17 cellular contexts compared by ENCODE assay signal in the genomic region with DNA sequence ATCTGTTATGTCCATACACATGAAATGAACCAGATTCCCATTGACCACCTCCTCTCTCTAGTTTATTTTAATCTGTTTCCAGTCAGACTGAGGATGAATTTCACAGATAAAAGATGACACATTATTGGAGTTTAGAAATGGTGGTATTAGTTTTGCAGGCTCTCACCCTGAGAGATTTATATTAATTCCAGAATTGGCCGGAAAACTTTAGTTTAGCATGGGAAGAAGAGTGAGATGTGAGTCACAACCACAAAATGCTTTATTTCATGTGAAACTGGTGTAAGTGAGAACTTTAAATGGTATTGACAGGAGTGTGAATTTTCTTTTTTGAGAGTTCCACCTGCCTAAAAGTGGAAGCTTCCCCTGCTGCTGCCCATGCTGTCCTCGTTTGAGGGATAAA.
"Had no signal": no experiment of that assay in that cellular context is flagged by ENCODE, and none has a peak within 500 bp of the region (broad histone marks: within the 10 kb centered on the region; RNA-seq: fewer than 3 reads in every experiment).

No MANE protein-coding gene starts in this region.

- H3K4me3 ChIP-seq: body of pancreas, esophagus squamous epithelium, pancreas, thyroid gland had no signal

- H3K27ac Mint-ChIP-seq: activated naive CD4-positive, alpha-beta T cell treated with anti-CD3 and anti-CD28 coated beads for 36 hours; activated T-helper 17 cell treated with anti-CD3 and anti-CD28 coated beads, Interleukin-2, amount 50 U/mL, for 72 hours; T-cell had no signal

- H3K36me3 Mint-ChIP-seq: T-cell had no signal

- H3K27me3 Mint-ChIP-seq: activated T-helper 17 cell treated with anti-CD3 and anti-CD28 coated beads, Interleukin-2, amount 50 U/mL, for 72 hours; T-cell had no signal

- DNase-seq: activated CD4-positive, alpha-beta T cell treated with anti-CD3 and anti-CD28 coated beads, Interleukin-2, amount 50 U/mL, for 4 hours; activated CD4-positive, CD25-positive, alpha-beta regulatory T cell treated with anti-CD3 and anti-CD28 coated beads, Interleukin-2, amount 50 U/mL, for 72 hours; activated naive CD4-positive, alpha-beta T cell treated with anti-CD3 and anti-CD28 coated beads for 36 hours; activated T-cell treated with anti-CD3 and anti-CD28 coated beads for 4 hours; body of pancreas; central memory CD4-positive, alpha-beta T cell; cortex of kidney; effector CD8-positive, alpha-beta T cell; esophagus squamous epithelium; foreskin keratinocyte; kidney glomerular epithelial cell; pancreas; stimulated activated CD4-positive, alpha-beta T cell treated with anti-CD3 and anti-CD28 coated beads, Interleukin-1b, Interleukin-23, amount 100 ng/mL, for 48 hours; T-cell; thyroid gland had no signal

- ATAC-seq: activated T-helper 17 cell treated with anti-CD3 and anti-CD28 coated beads, Interleukin-2, amount 50 U/mL, for 72 hours; body of pancreas; foreskin keratinocyte; pancreas; sciatic nerve; T-cell had no signal

- H3K9me3 ChIP-seq: body of pancreas, esophagus squamous epithelium, pancreas, thyroid gland had no signal

- H3K4me1 Mint-ChIP-seq: activated T-helper 17 cell treated with anti-CD3 and anti-CD28 coated beads, Interleukin-2, amount 50 U/mL, for 72 hours; T-cell had no signal

- H3K36me3 ChIP-seq: esophagus squamous epithelium, pancreas, thyroid gland had no signal

- H3K9me3 Mint-ChIP-seq: activated naive CD4-positive, alpha-beta T cell treated with anti-CD3 and anti-CD28 coated beads for 36 hours; activated T-helper 17 cell treated with anti-CD3 and anti-CD28 coated beads, Interleukin-2, amount 50 U/mL, for 72 hours had no signal

- H3K4me1 ChIP-seq: body of pancreas, esophagus squamous epithelium, foreskin keratinocyte, pancreas, thyroid gland had no signal

- H3K27me3 ChIP-seq: body of pancreas, esophagus squamous epithelium, pancreas, thyroid gland had no signal

- H3K4me3 Mint-ChIP-seq: activated naive CD4-positive, alpha-beta T cell treated with anti-CD3 and anti-CD28 coated beads for 36 hours; activated T-helper 17 cell treated with anti-CD3 and anti-CD28 coated beads, Interleukin-2, amount 50 U/mL, for 72 hours; T-cell had no signal

- H3K27ac ChIP-seq: body of pancreas, esophagus squamous epithelium, foreskin keratinocyte, pancreas, thyroid gland had no signal
